ENCODE assay signal across 23 cellular contexts in genomic region chr13:76634431-76635191, GRCh38.
"Had no signal": no experiment of that assay in that cellular context is flagged by ENCODE, and none has a peak within 500 bp of the region (broad histone marks: within the 10 kb centered on the region; RNA-seq: fewer than 3 reads in every experiment).

No MANE protein-coding gene starts in this region.

- DNase-seq: activated CD4-positive, alpha-beta T cell treated with anti-CD3 and anti-CD28 coated beads for 48 hours; activated CD4-positive, alpha-beta T cell treated with anti-CD3 and anti-CD28 coated beads, Interleukin-2, amount 50 U/mL, for 48 hours; activated CD8-positive, alpha-beta memory T cell treated with anti-CD3 and anti-CD28 coated beads for 24 hours; activated effector memory CD4-positive, alpha-beta T cell treated with anti-CD3 and anti-CD28 coated beads, Interleukin-2, amount 50 U/mL, for 16 hours; activated naive CD4-positive, alpha-beta T cell treated with anti-CD3 and anti-CD28 coated beads for 36 hours; activated naive CD8-positive, alpha-beta T cell treated with anti-CD3 and anti-CD28 coated beads for 36 hours; activated T-cell treated with anti-CD3 and anti-CD28 coated beads, Interleukin-2, amount 50 U/mL, for 1 hour; adrenal gland; aorta; body of pancreas; effector memory CD4-positive, alpha-beta T cell; left lung; lower lobe of right lung; mesenchymal stem cell; naive thymus-derived CD8-positive, alpha-beta T cell; posterior cingulate gyrus; right cardiac atrium; spleen; stimulated activated naive CD4-positive, alpha-beta T cell; tibial artery; upper lobe of right lung had no signal

- H3K4me3 ChIP-seq: adrenal gland, body of pancreas, left lung, lower lobe of right lung, neural progenitor cell, spleen, suprapubic skin, tibial artery, upper lobe of right lung had no signal

- H3K27me3 ChIP-seq: adrenal gland, body of pancreas, left lung, neural progenitor cell, spleen, suprapubic skin, tibial artery, upper lobe of right lung had no signal

- H3K9me3 ChIP-seq: adrenal gland, body of pancreas, left lung, lower lobe of right lung, spleen, suprapubic skin, tibial artery, upper lobe of right lung had no signal

- H3K36me3 ChIP-seq: adrenal gland, left lung, lower lobe of right lung, neural progenitor cell, spleen, suprapubic skin, tibial artery, upper lobe of right lung had no signal

- ATAC-seq: body of pancreas; left lung; lower lobe of right lung; naive thymus-derived CD8-positive, alpha-beta T cell; right cardiac atrium; upper lobe of right lung had no signal

- H3K4me1 ChIP-seq: body of pancreas, left lung, lower lobe of right lung, neural progenitor cell, spleen, upper lobe of right lung had no signal

- H3K4me2 ChIP-seq: neural progenitor cell had no signal

- H3K27ac ChIP-seq: adrenal gland, body of pancreas, lower lobe of right lung, neural progenitor cell, suprapubic skin, tibial artery, upper lobe of right lung had no signal

- H2AFZ ChIP-seq: neural progenitor cell had no signal
